Comparison of ENCODE assay signal across 17 cellular contexts in genomic region chr1:202225131-202225530, GRCh38. TPM values are rescaled to one million over a fixed set of nuclear protein-coding genes. Genes with fewer than 3 reads are reported as not detected.
A peak's percentile ranks its signal among the peaks of the same experiment; 100 is the strongest.
DNase-seq lines count a peak whose midpoint lies in the region; ATAC-seq and TF ChIP-seq lines count a peak whose summit lies in the region.
"Had no signal": no experiment of that assay in that cellular context is flagged by ENCODE, and none has a peak within 500 bp of the region (broad histone marks: within the 10 kb centered on the region; RNA-seq: fewer than 3 reads in every experiment).

No MANE protein-coding gene starts in this region.

- H3K9ac ChIP-seq in BLaER1 = peak overlapping the region; percentile 20; the same call in 1 of the 2 replicates
- H3K9ac ChIP-seq in neural progenitor cell = no peak overlapping the region
- H3K9ac ChIP-seq in Karpas-422 (ENCODE audit: low read length) = no peak overlapping the region

- H3K4me1 ChIP-seq in BLaER1 = peaks cover 85% of the 10 kb centered on the region
- H3K4me1 ChIP-seq in HEK293 (ENCODE audit: control insufficient read depth, insufficient read depth, low read length) = no peaks in the 10 kb centered on the region; the same call in 1 of the 2 replicates
- H3K4me1 ChIP-seq in neural progenitor cell = peaks cover 8% of the 10 kb centered on the region
- H3K4me1 ChIP-seq in Karpas-422 (ENCODE audit: low read length) = 0 out of 2 replicates have a peak, but pooled peaks cover 4% of the 10 kb centered on the region

- H3K9me2 ChIP-seq in Karpas-422 (replicated peaks; ENCODE audit: insufficient read depth, low read length) = no peaks in the 10 kb centered on the region

- H3K9me3 ChIP-seq in BLaER1 (no peaks in the 10 kb centered on the region), HEK293 (ENCODE audit: control insufficient read depth, insufficient read depth, low read depth, low read length) (no peaks in the 10 kb centered on the region), neural progenitor cell (ENCODE audit: low read depth) (no peaks in the 10 kb centered on the region), Karpas-422 (ENCODE audit: low read length) (no peaks in the 10 kb centered on the region)

- H4K20me1 ChIP-seq in BLaER1 (no peaks in the 10 kb centered on the region), neural progenitor cell (ENCODE audit: low read depth) (no peaks in the 10 kb centered on the region), Karpas-422 (ENCODE audit: insufficient read depth, low read depth, low read length) (no peaks in the 10 kb centered on the region)

- POLR2A ChIA-PET in HEK293 (lab: Yijun Ruan, JAX) = no interaction called here

- no peak overlapping the region for H2AFZ ChIP-seq in neural progenitor cell (replicated peaks)
- H2AFZ ChIP-seq in Karpas-422 (ENCODE audit: low read length) = no peak overlapping the region

- peaks cover 32% of the 10 kb centered on the region for H3K36me3 ChIP-seq in BLaER1
- no peaks in the 10 kb centered on the region for H3K36me3 ChIP-seq in HEK293 (ENCODE audit: control insufficient read depth in 2 of 2, insufficient read depth in 1 of 2, low read length in 2 of 2)
- H3K36me3 ChIP-seq in neural progenitor cell = no peaks in the 10 kb centered on the region
- no peaks in the 10 kb centered on the region for H3K36me3 ChIP-seq in Karpas-422 (ENCODE audit: insufficient read depth, low read length)

- no peak overlapping the region for H3K4me3 Mint-ChIP-seq in neural progenitor cell
- H3K4me3 Mint-ChIP-seq: CD4-positive, alpha-beta memory T cell; IgD-negative memory B cell had no signal

- H3K27ac Mint-ChIP-seq in neural progenitor cell = peak overlapping the region; percentile 32
- H3K27ac Mint-ChIP-seq: CD4-positive, alpha-beta memory T cell had no signal

- peak; percentile 81 for DNase-seq in NCI-H69 (lab: John Stamatoyannopoulos, UW)
- DNase-seq in neural progenitor cell (ENCODE audit: low spot score) = no peak
- DNase-seq in NCI-H446 (lab: John Stamatoyannopoulos, UW) = no peak
- no peak for DNase-seq in Karpas-422
- DNase-seq: 8988T; CD4-positive, alpha-beta memory T cell; DND-41; GDM1; HCEC 1CT; KG1 had no signal

- H3K36me3 Mint-ChIP-seq in neural progenitor cell = no peaks in the 10 kb centered on the region
- H3K36me3 Mint-ChIP-seq: CD4-positive, alpha-beta memory T cell had no signal

- no peak for ATAC-seq in HG03175 (IDR thresholded peaks at IDR 0.05; ENCODE audit: unreplicated experiment)

- no peaks in the 10 kb centered on the region for H3F3A ChIP-seq in neural progenitor cell (ENCODE audit: low read depth)

- CTCF ChIA-PET in HEK293 (lab: Yijun Ruan, JAX) = interaction anchor here (1.0 to 4.8 kb wide), 4 partner anchors 10 to 49 kb away, joined by 5 to 28 read pairs (median 8); no protein-coding TSS in a partner anchor

- H3K4me2 ChIP-seq in BLaER1 (peak overlapping the region; percentile 61), neural progenitor cell (no peak overlapping the region), Karpas-422 (ENCODE audit: low read depth, low read length, poor library complexity, severe bottlenecking) (no peak overlapping the region)

- peaks cover 18% of the 10 kb centered on the region for H3K27me3 Mint-ChIP-seq in neural progenitor cell (ENCODE audit: insufficient read depth, low read depth)

- H3K27me3 ChIP-seq in BLaER1 = no peaks in the 10 kb centered on the region
- H3K27me3 ChIP-seq in neural progenitor cell = no peaks in the 10 kb centered on the region
- H3K27me3 ChIP-seq in Karpas-422 (ENCODE audit: low read length) = no peaks in the 10 kb centered on the region

- H3K4me1 Mint-ChIP-seq in neural progenitor cell = peaks cover 21% of the 10 kb centered on the region

- H3K27ac ChIP-seq in BLaER1 = peak overlapping the region; percentile 54; the same call in 1 of the 2 replicates
- H3K27ac ChIP-seq in HEK293 (ENCODE audit: extremely low read depth, low read depth, low read length) = no peak overlapping the region
- no peak overlapping the region for H3K27ac ChIP-seq in neural progenitor cell
- H3K27ac ChIP-seq in Karpas-422 (ENCODE audit: low read length) = no peak overlapping the region
- H3K27ac ChIP-seq: C4-2B had no signal

- no peaks in the 10 kb centered on the region for H3K79me2 ChIP-seq in neural progenitor cell (ENCODE audit: low read depth)
- H3K79me2 ChIP-seq in Karpas-422 (ENCODE audit: low read length) = no peaks in the 10 kb centered on the region

- no peaks in the 10 kb centered on the region for H3K9me3 Mint-ChIP-seq in neural progenitor cell
- H3K9me3 Mint-ChIP-seq: CD4-positive, alpha-beta memory T cell; IgD-negative memory B cell had no signal

- H3K4me3 ChIP-seq in BLaER1 (no peak overlapping the region), HEK293 (ENCODE audit: low read depth, low read length) (no peak overlapping the region), neural progenitor cell (no peak overlapping the region), Karpas-422 (ENCODE audit: low read length) (no peak overlapping the region)

- no peak for TF ChIP-seq CTCF in HEK293 (tag by site-specific recombination; IDR thresholded peaks at IDR 0.05)
- TF ChIP-seq CTCF in neural progenitor cell (IDR thresholded peaks at IDR 0.05) = no peak

TF ChIP-seq in HEK293, 187 proteins besides CTCF, POLR2A, EP300 and RAD21:
- TF ChIP-seq ZNF639 (tag by site-specific recombination; IDR thresholded peaks at IDR 0.05) (no peak), SP7 (tag by site-specific recombination; IDR thresholded peaks at IDR 0.05) (no peak), GLIS1 (tag by site-specific recombination; IDR thresholded peaks at IDR 0.05) (peak; percentile 84), ZIC2 (tag by site-specific recombination; IDR thresholded peaks at IDR 0.05) (peak; percentile 47)
TF ChIP-seq in HEK293: peak in this region for 2.

RNA-seq across cellular contexts. Expression of gene LGR6, which starts 31.5 kb away (rescaled TPM):
- 0.25 TPM in 1 of 2 replicates, not detected in the other for total RNA-seq in neural progenitor cell (ENCODE audit: low replicate concordance)
- total RNA-seq in Karpas-422 (2014; rRNA removed; shearing (Covaris generic); ENCODE audit: low replicate concordance) = not detected in 2 replicates
- total RNA-seq: H4, HT1080 had no signal
